Comparison of ENCODE assay signal across 1 cellular context in the genomic region with DNA sequence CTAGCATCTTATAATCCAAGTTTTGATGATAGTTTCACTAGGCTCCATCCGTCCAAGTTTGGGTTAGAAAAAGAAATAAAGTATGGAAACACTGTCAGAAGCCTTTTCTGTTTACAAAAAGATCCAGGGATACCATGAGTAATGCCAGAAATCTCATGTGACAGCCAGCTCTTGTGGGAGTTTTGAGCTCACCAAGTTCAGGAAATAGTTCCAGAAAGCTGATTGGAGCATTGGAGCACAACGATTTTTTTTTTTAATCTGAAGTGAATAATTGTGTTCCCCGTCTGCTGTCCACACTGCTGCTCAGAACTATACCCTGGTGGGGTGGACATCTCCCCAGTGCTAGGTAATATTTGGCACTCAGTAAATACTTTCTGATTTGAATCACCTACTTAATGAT.
TF ChIP-seq lines count a peak whose summit lies in the region.

No MANE protein-coding gene starts in this region.

TF ChIP-seq in HepG2, 621 proteins besides CTCF, POLR2A, EP300 and RAD21 (continued from another document):
- TF ChIP-seq, protein P1, sequence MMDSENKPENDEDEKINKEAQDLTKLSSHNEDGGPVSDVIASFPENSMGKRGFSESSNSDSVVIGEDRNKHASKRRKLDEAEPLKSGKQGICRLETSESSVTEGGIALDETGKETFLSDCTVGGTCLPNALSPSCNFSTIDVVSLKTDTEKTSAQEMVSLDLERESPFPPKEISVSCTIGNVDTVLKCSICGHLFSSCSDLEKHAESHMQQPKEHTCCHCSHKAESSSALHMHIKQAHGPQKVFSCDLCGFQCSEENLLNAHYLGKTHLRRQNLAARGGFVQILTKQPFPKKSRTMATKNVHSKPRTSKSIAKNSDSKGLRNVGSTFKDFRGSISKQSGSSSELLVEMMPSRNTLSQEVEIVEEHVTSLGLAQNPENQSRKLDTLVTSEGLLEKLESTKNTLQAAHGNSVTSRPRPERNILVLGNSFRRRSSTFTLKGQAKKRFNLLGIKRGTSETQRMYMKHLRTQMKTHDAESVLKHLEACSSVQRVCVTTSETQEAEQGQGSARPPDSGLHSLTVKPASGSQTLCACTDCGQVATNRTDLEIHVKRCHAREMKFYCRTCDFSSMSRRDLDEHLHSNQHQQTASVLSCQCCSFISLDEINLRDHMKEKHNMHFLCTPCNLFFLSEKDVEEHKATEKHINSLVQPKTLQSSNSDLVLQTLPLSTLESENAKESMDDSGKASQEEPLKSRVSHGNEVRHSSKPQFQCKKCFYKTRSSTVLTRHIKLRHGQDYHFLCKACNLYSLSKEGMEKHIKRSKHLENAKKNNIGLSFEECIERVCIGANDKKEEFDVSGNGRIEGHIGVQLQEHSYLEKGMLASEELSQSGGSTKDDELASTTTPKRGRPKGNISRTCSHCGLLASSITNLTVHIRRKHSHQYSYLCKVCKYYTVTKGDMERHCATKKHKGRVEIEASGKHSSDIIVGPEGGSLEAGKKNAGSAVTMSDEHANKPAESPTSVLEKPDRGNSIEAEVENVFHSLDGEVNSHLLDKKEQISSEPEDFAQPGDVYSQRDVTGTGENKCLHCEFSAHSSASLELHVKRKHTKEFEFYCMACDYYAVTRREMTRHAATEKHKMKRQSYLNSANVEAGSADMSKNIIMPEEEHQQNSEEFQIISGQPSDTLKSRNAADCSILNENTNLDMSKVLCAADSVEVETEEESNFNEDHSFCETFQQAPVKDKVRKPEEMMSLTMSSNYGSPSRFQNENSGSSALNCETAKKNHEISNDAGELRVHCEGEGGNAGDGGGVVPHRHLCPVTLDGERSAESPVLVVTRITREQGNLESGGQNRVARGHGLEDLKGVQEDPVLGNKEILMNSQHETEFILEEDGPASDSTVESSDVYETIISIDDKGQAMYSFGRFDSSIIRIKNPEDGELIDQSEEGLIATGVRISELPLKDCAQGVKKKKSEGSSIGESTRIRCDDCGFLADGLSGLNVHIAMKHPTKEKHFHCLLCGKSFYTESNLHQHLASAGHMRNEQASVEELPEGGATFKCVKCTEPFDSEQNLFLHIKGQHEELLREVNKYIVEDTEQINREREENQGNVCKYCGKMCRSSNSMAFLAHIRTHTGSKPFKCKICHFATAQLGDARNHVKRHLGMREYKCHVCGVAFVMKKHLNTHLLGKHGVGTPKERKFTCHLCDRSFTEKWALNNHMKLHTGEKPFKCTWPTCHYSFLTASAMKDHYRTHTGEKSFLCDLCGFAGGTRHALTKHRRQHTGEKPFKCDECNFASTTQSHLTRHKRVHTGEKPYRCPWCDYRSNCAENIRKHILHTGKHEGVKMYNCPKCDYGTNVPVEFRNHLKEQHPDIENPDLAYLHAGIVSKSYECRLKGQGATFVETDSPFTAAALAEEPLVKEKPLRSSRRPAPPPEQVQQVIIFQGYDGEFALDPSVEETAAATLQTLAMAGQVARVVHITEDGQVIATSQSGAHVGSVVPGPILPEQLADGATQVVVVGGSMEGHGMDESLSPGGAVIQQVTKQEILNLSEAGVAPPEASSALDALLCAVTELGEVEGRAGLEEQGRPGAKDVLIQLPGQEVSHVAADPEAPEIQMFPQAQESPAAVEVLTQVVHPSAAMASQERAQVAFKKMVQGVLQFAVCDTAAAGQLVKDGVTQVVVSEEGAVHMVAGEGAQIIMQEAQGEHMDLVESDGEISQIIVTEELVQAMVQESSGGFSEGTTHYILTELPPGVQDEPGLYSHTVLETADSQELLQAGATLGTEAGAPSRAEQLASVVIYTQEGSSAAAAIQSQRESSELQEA (CRISPR knock-in tag; IDR thresholded peaks at IDR 0.05; ENCODE audit: not compliant biosample characterization) = no peak
- TF ChIP-seq SMARCE1 (IDR thresholded peaks at IDR 0.05; ENCODE audit: borderline replicate concordance) (no peak), KAT7 (CRISPR knock-in tag; IDR thresholded peaks at IDR 0.05; ENCODE audit: borderline replicate concordance) (no peak), HMGXB4 (CRISPR knock-in tag; IDR thresholded peaks at IDR 0.05; ENCODE audit: borderline replicate concordance in 1 of 2, low read depth in 1 of 2) (no peak), TBL1XR1 (IDR thresholded peaks at IDR 0.05; ENCODE audit: borderline replicate concordance, low read length, partially characterized antibody) (no peak), ZNF44 (CRISPR knock-in tag; IDR thresholded peaks at IDR 0.05) (no peak), MTF2 (CRISPR knock-in tag; IDR thresholded peaks at IDR 0.05; ENCODE audit: borderline replicate concordance) (no peak), PHF21A (CRISPR knock-in tag; IDR thresholded peaks at IDR 0.05) (no peak), ZNF460 (CRISPR knock-in tag; IDR thresholded peaks at IDR 0.05; ENCODE audit: borderline replicate concordance) (no peak), YEATS4 (CRISPR knock-in tag; IDR thresholded peaks at IDR 0.05; ENCODE audit: borderline replicate concordance) (no peak), SMAD9 (CRISPR knock-in tag; IDR thresholded peaks at IDR 0.05) (no peak), GLMP (CRISPR knock-in tag; IDR thresholded peaks at IDR 0.05; ENCODE audit: borderline replicate concordance) (no peak)
